ENCODE assay signal across 1 cellular context in genomic region chr3:66998075-66998898, GRCh38.
TF ChIP-seq lines count a peak whose summit lies in the region.

Gene KBTBD8 (plus strand): TSS chr3:66998307. CDS start chr3:66998356, 49 bp downstream.

TF ChIP-seq in HepG2, 621 proteins besides CTCF, POLR2A, EP300 and RAD21 (continued from another document and continues in another):
- TF ChIP-seq ATF6 (CRISPR knock-in tag; conservative IDR thresholded peaks at IDR 0.05), result no peak
- no peak for TF ChIP-seq ZNF17 (CRISPR knock-in tag; IDR thresholded peaks at IDR 0.05)
- TF ChIP-seq AGO2 (optimal IDR thresholded peaks at IDR 0.05; ENCODE audit: low read depth, low read length), result no peak
- TF ChIP-seq AGO1 (IDR thresholded peaks at IDR 0.05; ENCODE audit: low read depth, low read length, poor library complexity, severe bottlenecking), result no peak
- no peak for TF ChIP-seq ZIK1 (CRISPR knock-in tag; IDR thresholded peaks at IDR 0.05; ENCODE audit: borderline replicate concordance, low read depth)
- no peak for TF ChIP-seq MAF1 (CRISPR knock-in tag; IDR thresholded peaks at IDR 0.05; ENCODE audit: borderline replicate concordance)
- TF ChIP-seq BRCA1 (CRISPR knock-in tag; IDR thresholded peaks at IDR 0.05), result no peak
- no peak for TF ChIP-seq ZMAT5 (CRISPR knock-in tag; IDR thresholded peaks at IDR 0.05; ENCODE audit: borderline replicate concordance, low read depth)
- TF ChIP-seq TRIM22 (IDR thresholded peaks at IDR 0.05), result no peak
- peak; percentile 66 for TF ChIP-seq SP4 (CRISPR knock-in tag; IDR thresholded peaks at IDR 0.05)
- TF ChIP-seq NFYC (CRISPR knock-in tag; IDR thresholded peaks at IDR 0.05), result peak; percentile 96
- no peak for TF ChIP-seq LRRFIP1 (CRISPR knock-in tag; conservative IDR thresholded peaks at IDR 0.05)
- peak; percentile 88 for TF ChIP-seq ARID4A (CRISPR knock-in tag; IDR thresholded peaks at IDR 0.05; ENCODE audit: borderline replicate concordance)
- no peak for TF ChIP-seq DR1 (CRISPR knock-in tag; IDR thresholded peaks at IDR 0.05)
- no peak for TF ChIP-seq ZNF564 (CRISPR knock-in tag; IDR thresholded peaks at IDR 0.05)
- no peak for TF ChIP-seq ZNF12 (CRISPR knock-in tag; IDR thresholded peaks at IDR 0.05)
- TF ChIP-seq TCF7L2 (IDR thresholded peaks at IDR 0.05; ENCODE audit: low read depth, low read length), result no peak
- peak; percentile 82; the same call in 1 of the 2 replicates for TF ChIP-seq ZNF512B (CRISPR knock-in tag; IDR thresholded peaks at IDR 0.05; ENCODE audit: borderline replicate concordance)
- TF ChIP-seq ZNF30 (CRISPR knock-in tag; IDR thresholded peaks at IDR 0.05), result no peak
- TF ChIP-seq LCORL (IDR thresholded peaks at IDR 0.05), result no peak
- TF ChIP-seq LCORL (CRISPR knock-in tag; IDR thresholded peaks at IDR 0.05), result no peak
- no peak for TF ChIP-seq AKAP8 (CRISPR knock-in tag; IDR thresholded peaks at IDR 0.05)
- TF ChIP-seq SALL1 (CRISPR knock-in tag; IDR thresholded peaks at IDR 0.05), result no peak; the same call in 1 of the 2 replicates
- no peak for TF ChIP-seq ZNF251 (CRISPR knock-in tag; IDR thresholded peaks at IDR 0.05)
- no peak for TF ChIP-seq PHF5A (CRISPR knock-in tag; IDR thresholded peaks at IDR 0.05; ENCODE audit: low read depth, unreplicated experiment)
- TF ChIP-seq RARA (CRISPR knock-in tag; IDR thresholded peaks at IDR 0.05), result no peak
- no peak for TF ChIP-seq MTERF4 (CRISPR knock-in tag; IDR thresholded peaks at IDR 0.05)
- TF ChIP-seq SNAI1 (CRISPR knock-in tag; IDR thresholded peaks at IDR 0.05; ENCODE audit: borderline replicate concordance), result no peak
- no peak for TF ChIP-seq CEBPB (IDR thresholded peaks at IDR 0.05; ENCODE audit: borderline replicate concordance, low read depth, low read length)
- TF ChIP-seq ZNF546 (CRISPR knock-in tag; conservative IDR thresholded peaks at IDR 0.05), result no peak
- TF ChIP-seq IRF9 (CRISPR knock-in tag; IDR thresholded peaks at IDR 0.05; ENCODE audit: borderline replicate concordance), result no peak
- no peak for TF ChIP-seq MEF2D (CRISPR knock-in tag; IDR thresholded peaks at IDR 0.05)
- no peak for TF ChIP-seq ZFP41 (CRISPR knock-in tag; IDR thresholded peaks at IDR 0.05; ENCODE audit: borderline replicate concordance)
- no peak for TF ChIP-seq TMF1 (CRISPR knock-in tag; IDR thresholded peaks at IDR 0.05; ENCODE audit: low read depth)
- TF ChIP-seq IRF1 (CRISPR knock-in tag; IDR thresholded peaks at IDR 0.05; ENCODE audit: low read depth), result no peak
- no peak for TF ChIP-seq BCLAF1 (IDR thresholded peaks at IDR 0.05)
- no peak for TF ChIP-seq ZNF264 (CRISPR knock-in tag; IDR thresholded peaks at IDR 0.05)
- TF ChIP-seq FOXJ3 (CRISPR knock-in tag; IDR thresholded peaks at IDR 0.05; ENCODE audit: borderline replicate concordance), result no peak
- TF ChIP-seq KDM5A (IDR thresholded peaks at IDR 0.05; ENCODE audit: borderline replicate concordance, low read length), result peak; percentile 68
- peak; percentile 87 for TF ChIP-seq SAP130 (CRISPR knock-in tag; IDR thresholded peaks at IDR 0.05; ENCODE audit: low read depth)
- no peak for TF ChIP-seq TERF1 (CRISPR knock-in tag; IDR thresholded peaks at IDR 0.05)
- no peak for TF ChIP-seq ZNF652 (CRISPR knock-in tag; IDR thresholded peaks at IDR 0.05; ENCODE audit: borderline replicate concordance, low read depth)
- no peak for TF ChIP-seq ZBTB7A (CRISPR knock-in tag; IDR thresholded peaks at IDR 0.05)
- no peak for TF ChIP-seq GLI4 (CRISPR knock-in tag; IDR thresholded peaks at IDR 0.05; ENCODE audit: borderline replicate concordance)
